In the genomic region with DNA sequence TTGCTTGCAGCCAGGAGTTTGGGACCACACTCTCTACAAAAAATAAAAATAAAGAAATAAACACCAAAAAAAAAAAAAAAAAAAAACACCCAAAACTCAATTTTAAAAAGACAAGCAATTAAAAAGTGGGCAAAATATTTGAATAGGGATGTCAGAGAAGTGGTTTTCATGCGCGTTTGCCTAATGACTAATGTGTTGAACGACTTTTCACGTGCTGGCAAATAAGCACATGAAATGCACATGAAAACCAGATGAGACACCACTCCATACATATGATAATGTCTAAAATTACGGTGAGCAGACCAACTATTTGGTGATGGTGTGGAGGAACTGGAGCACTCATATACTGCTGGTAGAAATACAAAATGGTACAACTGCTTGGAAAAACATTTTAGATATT, we compare ENCODE assay signal across 24 cellular contexts. TPM values are rescaled to one million over a fixed set of nuclear protein-coding genes. Genes with fewer than 3 reads are reported as not detected.
"Had no signal": no experiment of that assay in that cellular context is flagged by ENCODE, and none has a peak within 500 bp of the region (broad histone marks: within the 10 kb centered on the region; RNA-seq: fewer than 3 reads in every experiment).

No MANE protein-coding gene starts in this region.

- H3K4me1 ChIP-seq: esophagus squamous epithelium, heart left ventricle, spleen, tibial artery, upper lobe of left lung, uterus had no signal

- H3K4me3 Mint-ChIP-seq: naive thymus-derived CD8-positive, alpha-beta T cell; neural crest cell; stimulated activated memory B cell treated with anti-CD40 and anti-IgM and Interleukin-4, amounts not matched to agents 10 μg/mL and 1 μg/mL and 100 μg/mL, for 72 hours; stimulated activated naive CD8-positive, alpha-beta T cell treated with anti-CD3 and anti-CD28 coated beads, Interleukin-15, Interleukin-2, amounts not matched to agents 100 ng/mL and 50 ng/mL, for 24 hours had no signal

- H3K4me3 ChIP-seq: esophagus squamous epithelium, heart left ventricle, mucosa of descending colon, spleen, tibial artery, upper lobe of left lung, uterus had no signal

- H3K36me3 ChIP-seq: esophagus squamous epithelium, heart left ventricle, spleen, tibial artery, upper lobe of left lung, uterus had no signal

- H3K27ac Mint-ChIP-seq: naive thymus-derived CD8-positive, alpha-beta T cell; stimulated activated memory B cell treated with anti-CD40 and anti-IgM and Interleukin-4, amounts not matched to agents 10 μg/mL and 1 μg/mL and 100 μg/mL, for 72 hours; stimulated activated naive CD8-positive, alpha-beta T cell treated with anti-CD3 and anti-CD28 coated beads, Interleukin-15, Interleukin-2, amounts not matched to agents 100 ng/mL and 50 ng/mL, for 24 hours had no signal

- H3K4me1 Mint-ChIP-seq: naive thymus-derived CD8-positive, alpha-beta T cell; neural crest cell; stimulated activated memory B cell treated with anti-CD40 and anti-IgM and Interleukin-4, amounts not matched to agents 10 μg/mL and 1 μg/mL and 100 μg/mL, for 72 hours had no signal

- FAIRE-seq: islet of Langerhans had no signal

- H3K27me3 ChIP-seq: esophagus squamous epithelium, spleen, tibial artery, upper lobe of left lung, uterus had no signal

- DNase-seq: dermis blood vessel endothelial cell; esophagus squamous epithelium; foreskin melanocyte; heart left ventricle; hypothalamus; kidney glomerular epithelial cell; mucosa of descending colon; naive thymus-derived CD8-positive, alpha-beta T cell; posterior cingulate gyrus; spleen; stimulated activated CD4-positive, alpha-beta T cell treated with anti-CD3 and anti-CD28 coated beads, Interleukin-15, amount 100 ng/mL, for 24 hours; stimulated activated CD4-positive, alpha-beta T cell treated with anti-CD3 and anti-CD28 coated beads, Interleukin-1b, Interleukin-23, amount 100 ng/mL, for 48 hours; stimulated activated CD4-positive, alpha-beta T cell treated with anti-CD3 and anti-CD28 coated beads, Interleukin-4, amount 100 ng/mL, for 24 hours; tibial artery; upper lobe of left lung; uterus had no signal

- H3K9me3 ChIP-seq: esophagus squamous epithelium, mucosa of descending colon, tibial artery, upper lobe of left lung, uterus had no signal

- H3K27ac ChIP-seq: esophagus squamous epithelium, heart left ventricle, spleen, tibial artery, upper lobe of left lung, uterus had no signal

- ATAC-seq: heart left ventricle; mucosa of descending colon; naive thymus-derived CD8-positive, alpha-beta T cell; sciatic nerve; stimulated activated memory B cell treated with anti-CD40 and anti-IgM and Interleukin-4, amounts not matched to agents 10 μg/mL and 1 μg/mL and 100 μg/mL, for 72 hours had no signal

- H3K9me3 Mint-ChIP-seq: neural crest cell; stimulated activated memory B cell treated with anti-CD40 and anti-IgM and Interleukin-4, amounts not matched to agents 10 μg/mL and 1 μg/mL and 100 μg/mL, for 72 hours; stimulated activated naive CD8-positive, alpha-beta T cell treated with anti-CD3 and anti-CD28 coated beads, Interleukin-15, Interleukin-2, amounts not matched to agents 100 ng/mL and 50 ng/mL, for 24 hours had no signal

- H3K36me3 Mint-ChIP-seq: naive thymus-derived CD8-positive, alpha-beta T cell; stimulated activated memory B cell treated with anti-CD40 and anti-IgM and Interleukin-4, amounts not matched to agents 10 μg/mL and 1 μg/mL and 100 μg/mL, for 72 hours had no signal

RNA-seq across cellular contexts. Expression of a gene that starts 46.3 kb away (rescaled TPM):
- total RNA-seq: dermis blood vessel endothelial cell, neural crest cell, osteocyte, pulmonary artery endothelial cell, temporal lobe had no signal
